Comparison of ENCODE assay signal across 18 cellular contexts in genomic region chr7:1357601-1358271, GRCh38.
DNase-seq lines count a peak whose midpoint lies in the region; ATAC-seq and TF ChIP-seq lines count a peak whose summit lies in the region.
"Had no signal": no experiment of that assay in that cellular context is flagged by ENCODE, and none has a peak within 500 bp of the region (broad histone marks: within the 10 kb centered on the region; RNA-seq: fewer than 3 reads in every experiment).

No MANE protein-coding gene starts in this region.

- no peak for TF ChIP-seq EP300 in sigmoid colon (IDR thresholded peaks at IDR 0.05)

- H3K27me3 ChIP-seq in Karpas-422 (ENCODE audit: low read length) (no peaks in the 10 kb centered on the region), sigmoid colon (peaks cover 0 to 54% (median 32%) of the 10 kb centered on the region in 3 donors)

- intact Hi-C loops in sigmoid colon (cut with DNase I), result no loop called here

- H3K27ac Mint-ChIP-seq in activated naive CD8-positive, alpha-beta T cell treated with anti-CD3 and anti-CD28 coated beads, Interleukin-2, amount 10 ng/mL, durations not matched to agents 7 days and 5 days, result no peak overlapping the region
- no peak overlapping the region for H3K27ac Mint-ChIP-seq in activated naive CD8-positive, alpha-beta T cell treated with anti-CD3 and anti-CD28 coated beads for 36 hours
- H3K27ac Mint-ChIP-seq in activated T-helper 17 cell treated with anti-CD3 and anti-CD28 coated beads, Interleukin-2, amount 50 U/mL, for 72 hours, result no peak overlapping the region
- H3K27ac Mint-ChIP-seq: immature natural killer cell had no signal

- H3K4me1 ChIP-seq in Karpas-422 (ENCODE audit: low read length) (no peaks in the 10 kb centered on the region), sigmoid colon (no peaks in the 10 kb centered on the region)
- H3K4me1 ChIP-seq: SJSA1, stomach had no signal

- POLR2A ChIA-PET in activated naive CD8-positive, alpha-beta T cell treated with anti-CD3 and anti-CD28 coated beads, Interleukin-2, amount 10 ng/mL, durations not matched to agents 7 days and 5 days (lab: Charles Lee), result no interaction called here

- H3K4me2 ChIP-seq in Karpas-422 (ENCODE audit: low read depth, low read length, poor library complexity, severe bottlenecking), result no peak overlapping the region

- H3K27ac ChIP-seq in Karpas-422 (ENCODE audit: low read length) (no peak overlapping the region), sigmoid colon (no peak overlapping the region)
- H3K27ac ChIP-seq: body of pancreas, SJSA1, stomach, VCaP had no signal

- peaks cover 3% of the 10 kb centered on the region for H3K9me3 Mint-ChIP-seq in activated naive CD8-positive, alpha-beta T cell treated with anti-CD3 and anti-CD28 coated beads, Interleukin-2, amount 10 ng/mL, durations not matched to agents 7 days and 5 days
- H3K9me3 Mint-ChIP-seq in activated naive CD8-positive, alpha-beta T cell treated with anti-CD3 and anti-CD28 coated beads for 36 hours, result no peaks in the 10 kb centered on the region
- H3K9me3 Mint-ChIP-seq in activated T-helper 17 cell treated with anti-CD3 and anti-CD28 coated beads, Interleukin-2, amount 50 U/mL, for 72 hours, result no peaks in the 10 kb centered on the region
- H3K9me3 Mint-ChIP-seq: immature natural killer cell had no signal

- H2AFZ ChIP-seq in Karpas-422 (ENCODE audit: low read length), result no peak overlapping the region

- H3K79me2 ChIP-seq in Karpas-422 (ENCODE audit: low read length), result no peaks in the 10 kb centered on the region

- no peak overlapping the region for H3K4me3 Mint-ChIP-seq in activated naive CD8-positive, alpha-beta T cell treated with anti-CD3 and anti-CD28 coated beads, Interleukin-2, amount 10 ng/mL, durations not matched to agents 7 days and 5 days
- no peak overlapping the region for H3K4me3 Mint-ChIP-seq in activated naive CD8-positive, alpha-beta T cell treated with anti-CD3 and anti-CD28 coated beads for 36 hours
- no peak overlapping the region for H3K4me3 Mint-ChIP-seq in activated T-helper 17 cell treated with anti-CD3 and anti-CD28 coated beads, Interleukin-2, amount 50 U/mL, for 72 hours
- H3K4me3 Mint-ChIP-seq: immature natural killer cell had no signal

- no peaks in the 10 kb centered on the region for H4K20me1 ChIP-seq in Karpas-422 (ENCODE audit: insufficient read depth, low read depth, low read length)

- DNase-seq in activated naive CD8-positive, alpha-beta T cell treated with anti-CD3 and anti-CD28 coated beads, Interleukin-2, amount 10 ng/mL, durations not matched to agents 7 days and 5 days, result no peak
- DNase-seq in activated naive CD8-positive, alpha-beta T cell treated with anti-CD3 and anti-CD28 coated beads for 36 hours, result no peak
- DNase-seq in Karpas-422 (peak; percentile 45), sigmoid colon (peak; percentile 53), C1 segment of cervical spinal cord (lab: John Stamatoyannopoulos, UW) (no peak), GDM1 (lab: John Stamatoyannopoulos, UW) (no peak), germinal center (ENCODE audit: low spot score) (no peak)
- DNase-seq: activated T-cell treated with anti-CD3 and anti-CD28 coated beads, Interleukin-2, amount 50 U/mL, for 1 hour; body of pancreas; effector CD4-positive, alpha-beta T cell; EL; foreskin fibroblast; immature natural killer cell; NCI-H1105; stomach had no signal

- no peak for TF ChIP-seq CTCF in sigmoid colon (IDR thresholded peaks at IDR 0.05)

- peak; percentile 16 for ATAC-seq in activated naive CD8-positive, alpha-beta T cell treated with anti-CD3 and anti-CD28 coated beads, Interleukin-2, amount 10 ng/mL, durations not matched to agents 7 days and 5 days (ENCODE audit: low read depth)
- ATAC-seq in activated T-helper 17 cell treated with anti-CD3 and anti-CD28 coated beads, Interleukin-2, amount 50 U/mL, for 72 hours (replicated peaks), result peak; percentile 18
- ATAC-seq: body of pancreas had no signal

- H3K4me1 Mint-ChIP-seq in activated naive CD8-positive, alpha-beta T cell treated with anti-CD3 and anti-CD28 coated beads, Interleukin-2, amount 10 ng/mL, durations not matched to agents 7 days and 5 days, result no peaks in the 10 kb centered on the region
- no peaks in the 10 kb centered on the region for H3K4me1 Mint-ChIP-seq in activated naive CD8-positive, alpha-beta T cell treated with anti-CD3 and anti-CD28 coated beads for 36 hours
- no peaks in the 10 kb centered on the region for H3K4me1 Mint-ChIP-seq in activated T-helper 17 cell treated with anti-CD3 and anti-CD28 coated beads, Interleukin-2, amount 50 U/mL, for 72 hours
- H3K4me1 Mint-ChIP-seq: immature natural killer cell had no signal

- no peak for TF ChIP-seq POLR2A in sigmoid colon (IDR thresholded peaks at IDR 0.05)

- H3K4me3 ChIP-seq in Karpas-422 (ENCODE audit: low read length), result no peak overlapping the region
- no peak overlapping the region for H3K4me3 ChIP-seq in sigmoid colon
- H3K4me3 ChIP-seq: body of pancreas, SJSA1, stomach had no signal

- WGBS in sigmoid colon, 2 donors, result 32 to 61% methylated on average over 23 of the region's 23 CpGs

- no peaks in the 10 kb centered on the region for H3K9me2 ChIP-seq in Karpas-422 (replicated peaks; ENCODE audit: insufficient read depth, low read length)

- H3K36me3 ChIP-seq in Karpas-422 (ENCODE audit: insufficient read depth, low read length), result no peaks in the 10 kb centered on the region
- H3K36me3 ChIP-seq in sigmoid colon, result no peaks in the 10 kb centered on the region
- H3K36me3 ChIP-seq: SJSA1, stomach had no signal

- H3K9me3 ChIP-seq in Karpas-422 (ENCODE audit: low read length) (no peaks in the 10 kb centered on the region), sigmoid colon (peaks cover 0 to 1% (median 0%) of the 10 kb centered on the region in 4 donors)
- H3K9me3 ChIP-seq: body of pancreas, SJSA1, stomach had no signal

- H3K36me3 Mint-ChIP-seq in activated naive CD8-positive, alpha-beta T cell treated with anti-CD3 and anti-CD28 coated beads, Interleukin-2, amount 10 ng/mL, durations not matched to agents 7 days and 5 days, result no peaks in the 10 kb centered on the region
- no peaks in the 10 kb centered on the region for H3K36me3 Mint-ChIP-seq in activated naive CD8-positive, alpha-beta T cell treated with anti-CD3 and anti-CD28 coated beads for 36 hours
- H3K36me3 Mint-ChIP-seq in activated T-helper 17 cell treated with anti-CD3 and anti-CD28 coated beads, Interleukin-2, amount 50 U/mL, for 72 hours (ENCODE audit: low read depth), result no peaks in the 10 kb centered on the region
- H3K36me3 Mint-ChIP-seq: immature natural killer cell had no signal

- no peaks in the 10 kb centered on the region for H3K27me3 Mint-ChIP-seq in activated naive CD8-positive, alpha-beta T cell treated with anti-CD3 and anti-CD28 coated beads, Interleukin-2, amount 10 ng/mL, durations not matched to agents 7 days and 5 days
- H3K27me3 Mint-ChIP-seq in activated naive CD8-positive, alpha-beta T cell treated with anti-CD3 and anti-CD28 coated beads for 36 hours, result peaks cover 4% of the 10 kb centered on the region
- H3K27me3 Mint-ChIP-seq in activated T-helper 17 cell treated with anti-CD3 and anti-CD28 coated beads, Interleukin-2, amount 50 U/mL, for 72 hours, result peaks cover 3% of the 10 kb centered on the region

- no peak overlapping the region for H3K9ac ChIP-seq in Karpas-422 (ENCODE audit: low read length)

Comparison
In these comparisons a context has a peak if more than half of its experiments do, and no peak if none do; other contexts are left out.
1. DNase-seq: peak in Karpas-422 (single experiment) and sigmoid colon (single experiment); none in activated naive CD8-positive, alpha-beta T cell treated with anti-CD3 and anti-CD28 coated beads, Interleukin-2, amount 10 ng/mL, durations not matched to agents 7 days and 5 days (single experiment), activated naive CD8-positive, alpha-beta T cell treated with anti-CD3 and anti-CD28 coated beads for 36 hours (single experiment), C1 segment of cervical spinal cord (0 of 14), GDM1 (single experiment) and germinal center (single experiment).